Comparison of ENCODE assay signal across 2 cellular contexts in genomic region chr2:186716899-186717811, GRCh38.
TF ChIP-seq lines count a peak whose summit lies in the region.

No MANE protein-coding gene starts in this region.

TF ChIP-seq in A549, 52 proteins besides CTCF, POLR2A, EP300 and RAD21:
- TF ChIP-seq HMGXB4 (CRISPR knock-in tag; IDR thresholded peaks at IDR 0.05; ENCODE audit: borderline replicate concordance) = no peak
- TF ChIP-seq E2F6 (IDR thresholded peaks at IDR 0.05; ENCODE audit: borderline replicate concordance, low read depth) = no peak
- TF ChIP-seq ZC3H11A (IDR thresholded peaks at IDR 0.05) = no peak
- TF ChIP-seq CHD4 (IDR thresholded peaks at IDR 0.05; ENCODE audit: borderline replicate concordance) = no peak
- TF ChIP-seq ZSCAN20 (CRISPR knock-in tag; IDR thresholded peaks at IDR 0.05) = no peak
- TF ChIP-seq FOXS1 (CRISPR knock-in tag; IDR thresholded peaks at IDR 0.05) = no peak
- TF ChIP-seq MYC (IDR thresholded peaks at IDR 0.05; ENCODE audit: borderline replicate concordance, low read length) = no peak
- no peak for TF ChIP-seq EHMT2 (IDR thresholded peaks at IDR 0.05; ENCODE audit: low read depth)
- TF ChIP-seq BCL3 (IDR thresholded peaks at IDR 0.05) = no peak
- TF ChIP-seq RCOR1 (IDR thresholded peaks at IDR 0.05; ENCODE audit: low read depth, low read length) = no peak
- TF ChIP-seq POLR2AphosphoS2 (conservative IDR thresholded peaks at IDR 0.05; ENCODE audit: low read length) = no peak

TF ChIP-seq in IMR-90, 13 proteins besides CTCF, POLR2A, EP300 and RAD21:
- no peak for TF ChIP-seq FOS (IDR thresholded peaks at IDR 0.05; ENCODE audit: low read depth, low read length)
- no peak for TF ChIP-seq BHLHE40 (IDR thresholded peaks at IDR 0.05; ENCODE audit: low read depth, low read length)
TF ChIP-seq in IMR-90: peak in this region for 0.
